In the genomic region with DNA sequence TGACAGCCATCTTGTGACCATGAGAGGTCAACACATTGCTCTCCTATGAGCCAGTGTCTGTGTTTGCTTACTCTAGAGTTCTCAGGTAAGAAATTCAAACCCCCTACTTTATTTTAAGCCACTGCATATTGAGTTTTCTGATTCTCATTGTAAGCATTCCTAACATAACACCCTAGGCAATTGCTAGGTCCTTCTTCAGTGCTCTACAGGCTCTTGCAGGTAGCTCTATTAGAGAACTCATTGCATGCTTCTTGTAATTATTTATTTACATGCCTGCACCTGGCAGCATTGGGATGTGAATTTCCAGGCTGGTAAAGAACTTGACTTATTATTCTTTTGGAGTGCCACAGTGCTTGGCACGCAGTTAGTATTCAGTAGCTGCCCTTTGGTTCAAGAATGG, we compare ENCODE assay signal across 8 cellular contexts.
"Had no signal": no experiment of that assay in that cellular context is flagged by ENCODE, and none has a peak within 500 bp of the region (broad histone marks: within the 10 kb centered on the region; RNA-seq: fewer than 3 reads in every experiment).

No MANE protein-coding gene starts in this region.

- H3K4me1 ChIP-seq: HAP-1 had no signal

- H3K27ac ChIP-seq: GM23248, HL-60 had no signal

- H2AFZ ChIP-seq: GM23248 had no signal

- ATAC-seq: HCT116, HepG2 had no signal

- H3K36me3 ChIP-seq: HAP-1 had no signal

- H3K9me3 ChIP-seq: HAP-1 had no signal

- DNase-seq: GM23248, GOT3, H7, HFFc6 had no signal

- H3K4me3 ChIP-seq: GM23248, HAP-1 had no signal
